ENCODE assay signal across 8 cellular contexts in the genomic region with DNA sequence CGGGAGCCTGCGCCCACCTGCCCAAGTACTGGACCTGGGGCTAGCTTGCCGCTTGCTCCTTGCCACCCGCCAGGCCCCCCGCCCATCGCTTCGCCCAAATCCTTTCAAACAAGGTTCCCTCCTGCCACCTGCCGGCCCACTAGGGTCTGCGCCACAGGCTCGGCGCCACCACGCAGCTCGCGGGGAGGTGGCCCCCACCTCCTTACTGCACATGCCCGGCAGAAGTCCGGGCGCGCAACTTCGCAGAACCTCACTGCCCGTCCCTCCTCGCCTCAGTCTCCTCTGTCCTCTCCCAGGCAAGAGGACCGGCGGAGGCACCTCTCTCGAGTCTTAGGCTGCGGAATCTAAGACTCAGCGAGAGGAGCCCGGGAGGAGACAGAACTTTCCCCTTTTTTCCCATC. TPM values are rescaled to one million over a fixed set of nuclear protein-coding genes. Genes with fewer than 3 reads are reported as not detected.
DNase-seq lines count a peak whose midpoint lies in the region; ATAC-seq, FAIRE-seq and TF ChIP-seq lines count a peak whose summit lies in the region.

No MANE protein-coding gene starts in this region.

- ATAC-seq in DND-41 (ENCODE audit: insufficient read depth, low read depth) (peak; percentile 71), gastroesophageal sphincter (peak; percentile 25), sciatic nerve (peak; percentile 71), HG03469 (IDR thresholded peaks at IDR 0.05; ENCODE audit: unreplicated experiment) (no peak), GM21423 (IDR thresholded peaks at IDR 0.05; ENCODE audit: unreplicated experiment) (no peak)

- H3K4me2 ChIP-seq in DND-41 (ENCODE audit: insufficient read depth, low read length) = no peak overlapping the region

- H3K9ac ChIP-seq in DND-41 (ENCODE audit: low read depth, low read length) = no peak overlapping the region

- no peak overlapping the region for H2AFZ ChIP-seq in DND-41 (ENCODE audit: low read depth, low read length)

- no peaks in the 10 kb centered on the region for H3K36me3 ChIP-seq in DND-41 (ENCODE audit: insufficient read depth, low read length)
- H3K36me3 ChIP-seq in gastroesophageal sphincter = no peaks in the 10 kb centered on the region

- H3K27me3 ChIP-seq in DND-41 (ENCODE audit: insufficient read depth, low read length, poor library complexity) (peaks cover 26% of the 10 kb centered on the region), gastroesophageal sphincter (peaks cover 78% of the 10 kb centered on the region)

- WGBS in gastroesophageal sphincter (ENCODE audit: low coverage in 1 of 2), 2 donors = no CpG with 5 or more reads among the region's 27 CpGs

- H3K4me1 ChIP-seq in DND-41 (ENCODE audit: insufficient read depth, low read length) (no peaks in the 10 kb centered on the region; the same call in 1 of the 2 replicates), gastroesophageal sphincter (peaks cover 0 to 19% (median 0%) of the 10 kb centered on the region in 3 donors)

- DNase-seq in DND-41 (peak; percentile 52), NCI-H1092 (lab: John Stamatoyannopoulos, UW) (peak; percentile 13), sciatic nerve (ENCODE audit: low spot score) (no peak), GM19239 (ENCODE audit: insufficient read length, low spot score) (no peak)
- peak; percentile 58 to 68 for DNase-seq in activated T-cell treated with anti-CD3 and anti-CD28 coated beads, Interleukin-2, amount 50 U/mL, for 48 hours

- H3K4me3 ChIP-seq in DND-41 (ENCODE audit: low read depth in 1 of 2, low read length in 2 of 2) (no peak overlapping the region), gastroesophageal sphincter (peak overlapping the region in 1 of 2 donors; percentile 39)

- H3K79me2 ChIP-seq in DND-41 (ENCODE audit: insufficient read depth, low read length) = no peaks in the 10 kb centered on the region

- no peaks in the 10 kb centered on the region for H4K20me1 ChIP-seq in DND-41 (ENCODE audit: insufficient read depth, low read length)

- H3K27ac ChIP-seq in DND-41 (ENCODE audit: low read length) (no peak overlapping the region), gastroesophageal sphincter (no peak overlapping the region)

- TF ChIP-seq EP300 in gastroesophageal sphincter (IDR thresholded peaks at IDR 0.05) = no peak

- no peaks in the 10 kb centered on the region for H3K9me3 ChIP-seq in DND-41 (ENCODE audit: insufficient read depth, low read length, severe bottlenecking)
- H3K9me3 ChIP-seq in gastroesophageal sphincter = no peaks in the 10 kb centered on the region

- no peak for TF ChIP-seq POLR2A in gastroesophageal sphincter (IDR thresholded peaks at IDR 0.05)

- intact Hi-C loops in sciatic nerve (cut with DNase I) = no loop called here

- TF ChIP-seq CTCF in DND-41 (IDR thresholded peaks at IDR 0.05; ENCODE audit: borderline replicate concordance, extremely low read depth, low read length, poor library complexity, severe bottlenecking) (peak; percentile 75), gastroesophageal sphincter (IDR thresholded peaks at IDR 0.05) (peak in 3 of 4 experiments; percentile 48 to 64 (median 50))

- FAIRE-seq in GM19239 (lab: Jason Lieb, UNC) = no peak

RNA-seq across cellular contexts. Expression of a gene that starts 11.2 kb away (rescaled TPM):
- under 1 TPM in 1 of 4 donors, not detected in 3; 0.19 TPM for total RNA-seq in gastroesophageal sphincter
- total RNA-seq in sciatic nerve = 1.5 TPM

RNA-seq across cellular contexts. Expression of a gene that starts 13.0 kb away (rescaled TPM):
- 100 to 1,000 TPM; 521 to 893 (median 652) TPM for total RNA-seq in gastroesophageal sphincter
- total RNA-seq in sciatic nerve = 617 TPM

Comparison
In these comparisons a context has a peak if more than half of its experiments do, and no peak if none do; other contexts are left out.
1. ATAC-seq: peak in DND-41 (single experiment), gastroesophageal sphincter (single experiment) and sciatic nerve (single experiment); none in HG03469 (single experiment) and GM21423 (single experiment).
2. DNase-seq: peak in DND-41 (single experiment), NCI-H1092 (single experiment) and activated T-cell treated with anti-CD3 and anti-CD28 coated beads, Interleukin-2, amount 50 U/mL, for 48 hours (2 of 2); none in sciatic nerve (single experiment) and GM19239 (single experiment).